In genomic region chr11:13280777-13281176, GRCh38 we compare ENCODE assay signal across 20 cellular contexts. TPM values are rescaled to one million over a fixed set of nuclear protein-coding genes. Genes with fewer than 3 reads are reported as not detected.
DNase-seq lines count a peak whose midpoint lies in the region; ATAC-seq and TF ChIP-seq lines count a peak whose summit lies in the region.
"Had no signal": no experiment of that assay in that cellular context is flagged by ENCODE, and none has a peak within 500 bp of the region (broad histone marks: within the 10 kb centered on the region; RNA-seq: fewer than 3 reads in every experiment).

No MANE protein-coding gene starts in this region.

- H3K9me3 ChIP-seq in BLaER1 (no peaks in the 10 kb centered on the region), hepatocyte (ENCODE audit: low read depth) (no peaks in the 10 kb centered on the region)
- H3K9me3 ChIP-seq in CD4-positive, CD25-positive, alpha-beta regulatory T cell (ENCODE audit: control insufficient read depth in 2 of 2, low read length in 2 of 2) = no peaks in the 10 kb centered on the region
- H3K9me3 ChIP-seq: Peyer's patch, SJSA1 had no signal

- H4K20me1 ChIP-seq in BLaER1 (peaks cover 76% of the 10 kb centered on the region), hepatocyte (ENCODE audit: insufficient read depth, poor library complexity, severe bottlenecking) (peaks cover 16% of the 10 kb centered on the region)

- no peak overlapping the region for H3K27ac ChIP-seq in BLaER1
- H3K27ac ChIP-seq in CD4-positive, CD25-positive, alpha-beta regulatory T cell (ENCODE audit: insufficient read depth, low read length, poor library complexity, severe bottlenecking) = no peak overlapping the region
- no peak overlapping the region for H3K27ac ChIP-seq in hepatocyte
- H3K27ac ChIP-seq: Peyer's patch, SJSA1 had no signal

- H3K27ac Mint-ChIP-seq in CD4-positive, CD25-positive, alpha-beta regulatory T cell = peak overlapping the region; percentile 35 to 85 (median 84)
- peak overlapping the region; percentile 67 for H3K27ac Mint-ChIP-seq in activated T-helper 1 cell treated with anti-CD3 and anti-CD28 coated beads, Interleukin-12 subunit alpha, Interleukin-12 subunit beta, Interleukin-2, Interleukin-4 antibody, amounts not matched to agents 30 ng/mL and 10 ng/mL and 1 ng/mL, durations not matched to agents 14 hours and 24 hours and 36 hours
- H3K27ac Mint-ChIP-seq in naive thymus-derived CD8-positive, alpha-beta T cell = peak overlapping the region in 8 of 10 donors; percentile 32 to 91 (median 65)
- H3K27ac Mint-ChIP-seq: naive B cell had no signal

- ATAC-seq in CD4-positive, CD25-positive, alpha-beta regulatory T cell (ENCODE audit: low read depth in 2 of 2) = no peak
- ATAC-seq in naive thymus-derived CD8-positive, alpha-beta T cell = no peak
- ATAC-seq in Right ventricle myocardium inferior = no peak
- ATAC-seq: HepG2, left colon had no signal

- peaks cover 9% of the 10 kb centered on the region for H3K79me2 ChIP-seq in hepatocyte

- H3K36me3 ChIP-seq in BLaER1 (no peaks in the 10 kb centered on the region; the same call in 1 of the 2 replicates), hepatocyte (replicated peaks; ENCODE audit: insufficient read depth, low read depth) (no peaks in the 10 kb centered on the region)
- H3K36me3 ChIP-seq in CD4-positive, CD25-positive, alpha-beta regulatory T cell (ENCODE audit: control insufficient read depth, insufficient read depth, low read length) = no peaks in the 10 kb centered on the region
- H3K36me3 ChIP-seq: Peyer's patch had no signal

- no peak for DNase-seq in CD4-positive, CD25-positive, alpha-beta regulatory T cell
- no peak for DNase-seq in activated T-helper 1 cell treated with anti-CD3 and anti-CD28 coated beads, Interleukin-12 subunit alpha, Interleukin-12 subunit beta, Interleukin-2, Interleukin-4 antibody, amounts not matched to agents 30 ng/mL and 10 ng/mL and 1 ng/mL, durations not matched to agents 14 hours and 24 hours and 36 hours (ENCODE audit: low spot score)
- no peak for DNase-seq in naive thymus-derived CD8-positive, alpha-beta T cell
- no peak for DNase-seq in hepatocyte (ENCODE audit: low spot score)
- DNase-seq in kidney tubule cell (ENCODE audit: low spot score) = no peak
- no peak for DNase-seq in Right ventricle myocardium inferior (ENCODE audit: missing footprints)
- DNase-seq: activated CD4-positive, CD25-positive, alpha-beta regulatory T cell; effector memory CD4-positive, alpha-beta T cell; left colon; mesendoderm; naive B cell; NCI-H2081 treated with DMSO at 0.1 percent for 48 hours; NCI-H446 treated with DMSO at 0.1 percent for 48 hours; Peyer's patch; stimulated activated naive CD4-positive, alpha-beta T cell treated with Interleukin-2 at 50 U/mL for 16 hours; T-helper 9 cell; trophoblast cell had no signal

- H3K9me2 ChIP-seq in hepatocyte (replicated peaks; ENCODE audit: insufficient read depth) = no peaks in the 10 kb centered on the region

- no peak overlapping the region for H2AFZ ChIP-seq in hepatocyte

- intact Hi-C loops in activated T-helper 1 cell treated with anti-CD3 and anti-CD28 coated beads, Interleukin-12 subunit alpha, Interleukin-12 subunit beta, Interleukin-2, Interleukin-4 antibody, amounts not matched to agents 30 ng/mL and 10 ng/mL and 1 ng/mL, durations not matched to agents 14 hours and 24 hours and 36 hours (cut with micrococcal nuclease) = no loop called here
- intact Hi-C loops in Right ventricle myocardium inferior (cut with DNase I) = no loop called here

- POLR2A ChIA-PET in naive thymus-derived CD8-positive, alpha-beta T cell (lab: Charles Lee) = no interaction called here

- peak overlapping the region; percentile 90 to 99 (median 94) for H3K4me3 Mint-ChIP-seq in CD4-positive, CD25-positive, alpha-beta regulatory T cell
- peak overlapping the region; percentile 88 for H3K4me3 Mint-ChIP-seq in activated T-helper 1 cell treated with anti-CD3 and anti-CD28 coated beads, Interleukin-12 subunit alpha, Interleukin-12 subunit beta, Interleukin-2, Interleukin-4 antibody, amounts not matched to agents 30 ng/mL and 10 ng/mL and 1 ng/mL, durations not matched to agents 14 hours and 24 hours and 36 hours
- peak overlapping the region in 8 of 10 donors; percentile 53 to 99 (median 92) for H3K4me3 Mint-ChIP-seq in naive thymus-derived CD8-positive, alpha-beta T cell

- no peaks in the 10 kb centered on the region for H3K9me3 Mint-ChIP-seq in CD4-positive, CD25-positive, alpha-beta regulatory T cell
- no peaks in the 10 kb centered on the region for H3K9me3 Mint-ChIP-seq in activated T-helper 1 cell treated with anti-CD3 and anti-CD28 coated beads, Interleukin-12 subunit alpha, Interleukin-12 subunit beta, Interleukin-2, Interleukin-4 antibody, amounts not matched to agents 30 ng/mL and 10 ng/mL and 1 ng/mL, durations not matched to agents 14 hours and 24 hours and 36 hours
- no peaks in the 10 kb centered on the region for H3K9me3 Mint-ChIP-seq in naive thymus-derived CD8-positive, alpha-beta T cell

- H3K4me1 Mint-ChIP-seq in CD4-positive, CD25-positive, alpha-beta regulatory T cell = peaks cover 50 to 75% (median 67%) of the 10 kb centered on the region in 4 donors
- H3K4me1 Mint-ChIP-seq in activated T-helper 1 cell treated with anti-CD3 and anti-CD28 coated beads, Interleukin-12 subunit alpha, Interleukin-12 subunit beta, Interleukin-2, Interleukin-4 antibody, amounts not matched to agents 30 ng/mL and 10 ng/mL and 1 ng/mL, durations not matched to agents 14 hours and 24 hours and 36 hours (ENCODE audit: low read depth) = peaks cover 79% of the 10 kb centered on the region
- peaks cover 55 to 82% (median 77%) of the 10 kb centered on the region in 4 donors for H3K4me1 Mint-ChIP-seq in naive thymus-derived CD8-positive, alpha-beta T cell

- H3K36me3 Mint-ChIP-seq in CD4-positive, CD25-positive, alpha-beta regulatory T cell = peaks cover 10% of the 10 kb centered on the region
- H3K36me3 Mint-ChIP-seq in activated T-helper 1 cell treated with anti-CD3 and anti-CD28 coated beads, Interleukin-12 subunit alpha, Interleukin-12 subunit beta, Interleukin-2, Interleukin-4 antibody, amounts not matched to agents 30 ng/mL and 10 ng/mL and 1 ng/mL, durations not matched to agents 14 hours and 24 hours and 36 hours (ENCODE audit: low read depth) = peaks cover 12% of the 10 kb centered on the region
- peaks cover 0 to 6% (median 0%) of the 10 kb centered on the region in 3 donors for H3K36me3 Mint-ChIP-seq in naive thymus-derived CD8-positive, alpha-beta T cell
- H3K36me3 Mint-ChIP-seq: naive B cell had no signal

- H3K4me1 ChIP-seq in BLaER1 = peaks cover 46% of the 10 kb centered on the region
- peaks cover 74% of the 10 kb centered on the region for H3K4me1 ChIP-seq in CD4-positive, CD25-positive, alpha-beta regulatory T cell (ENCODE audit: control insufficient read depth, insufficient read depth, low read length, poor library complexity, severe bottlenecking)
- H3K4me1 ChIP-seq in hepatocyte (ENCODE audit: insufficient read depth) = peaks cover 7% of the 10 kb centered on the region

- no peak overlapping the region for H3K9ac ChIP-seq in BLaER1

- H3K4me2 ChIP-seq in BLaER1 (peak overlapping the region; percentile 91), hepatocyte (no peak overlapping the region)

- no peak overlapping the region for H3K4me3 ChIP-seq in BLaER1
- peak overlapping the region; percentile 85 for H3K4me3 ChIP-seq in CD4-positive, CD25-positive, alpha-beta regulatory T cell (ENCODE audit: low read depth, low read length)
- no peak overlapping the region for H3K4me3 ChIP-seq in hepatocyte
- H3K4me3 ChIP-seq: Peyer's patch, SJSA1 had no signal

- no peak for TF ChIP-seq CTCF in hepatocyte (IDR thresholded peaks at IDR 0.05; ENCODE audit: poor library complexity)

- H3K27me3 ChIP-seq in BLaER1 = peaks cover 34% of the 10 kb centered on the region
- H3K27me3 ChIP-seq in CD4-positive, CD25-positive, alpha-beta regulatory T cell (ENCODE audit: control insufficient read depth, insufficient read depth, low read length) = no peaks in the 10 kb centered on the region
- peaks cover 35% of the 10 kb centered on the region for H3K27me3 ChIP-seq in hepatocyte
- H3K27me3 ChIP-seq: Peyer's patch had no signal

- 90% methylated on average over 3 of the region's 3 CpGs for WGBS in hepatocyte (ENCODE audit: low lambda C conversion rate, missing lambda C conversion rate)

- H3K27me3 Mint-ChIP-seq in CD4-positive, CD25-positive, alpha-beta regulatory T cell = peaks cover 18% of the 10 kb centered on the region
- peaks cover 11% of the 10 kb centered on the region for H3K27me3 Mint-ChIP-seq in activated T-helper 1 cell treated with anti-CD3 and anti-CD28 coated beads, Interleukin-12 subunit alpha, Interleukin-12 subunit beta, Interleukin-2, Interleukin-4 antibody, amounts not matched to agents 30 ng/mL and 10 ng/mL and 1 ng/mL, durations not matched to agents 14 hours and 24 hours and 36 hours (ENCODE audit: insufficient read depth)
- no peaks in the 10 kb centered on the region for H3K27me3 Mint-ChIP-seq in naive thymus-derived CD8-positive, alpha-beta T cell

RNA-seq across cellular contexts. Expression of gene BMAL1, which starts 3.2 kb away (rescaled TPM):
- 104 TPM for total RNA-seq in CD4-positive, CD25-positive, alpha-beta regulatory T cell
- polyA plus RNA-seq in CD4-positive, CD25-positive, alpha-beta regulatory T cell = 10 to 100 TPM; 16.3 to 21.3 (median 19.4) TPM
- 33.6 and 33.7 TPM in 2 replicates for total RNA-seq in activated T-helper 1 cell treated with anti-CD3 and anti-CD28 coated beads, Interleukin-12 subunit alpha, Interleukin-12 subunit beta, Interleukin-2, Interleukin-4 antibody, amounts not matched to agents 30 ng/mL and 10 ng/mL and 1 ng/mL, durations not matched to agents 14 hours and 24 hours and 36 hours
- 10 to 100 TPM; 93.6 to 93.8 TPM for total RNA-seq in naive thymus-derived CD8-positive, alpha-beta T cell
- 10 to 100 TPM in 2 of 3 donors, 1 to 10 TPM in 1; 9.6 to 14.0 (median 12.3) TPM for polyA plus RNA-seq in naive thymus-derived CD8-positive, alpha-beta T cell
- 8.7 and 19.3 TPM in 2 replicates for total RNA-seq in hepatocyte
- 6.1 and 12.7 TPM in 2 replicates for polyA plus RNA-seq in hepatocyte
- 9.5 TPM for total RNA-seq in Right ventricle myocardium inferior
